Comparison of ENCODE assay signal across 2 cellular contexts in genomic region chr3:47162695-47163022, GRCh38.
TF ChIP-seq lines count a peak whose summit lies in the region.

No MANE protein-coding gene starts in this region.

TF ChIP-seq in A549, 52 proteins besides CTCF, POLR2A, EP300 and RAD21 (continued from another document):
- TF ChIP-seq HES2 (IDR thresholded peaks at IDR 0.05): no peak
- no peak for TF ChIP-seq KDM1A (IDR thresholded peaks at IDR 0.05; ENCODE audit: low read depth)
- no peak for TF ChIP-seq GATA3 (IDR thresholded peaks at IDR 0.05; ENCODE audit: borderline replicate concordance)
- no peak for TF ChIP-seq E2F6 (IDR thresholded peaks at IDR 0.05; ENCODE audit: borderline replicate concordance, low read depth)
- TF ChIP-seq CBX8 (IDR thresholded peaks at IDR 0.05): no peak
- no peak for TF ChIP-seq BCL3 (IDR thresholded peaks at IDR 0.05)

TF ChIP-seq in HCT116, 20 proteins besides CTCF, POLR2A, EP300 and RAD21 (continued from another document):
- TF ChIP-seq MAX (IDR thresholded peaks at IDR 0.05) (no peak), EZH2 (IDR thresholded peaks at IDR 0.05) (no peak), ZFX (IDR thresholded peaks at IDR 0.05) (no peak), ZBTB33 (IDR thresholded peaks at IDR 0.05; ENCODE audit: extremely low read depth, insufficient replicate concordance, low read length) (no peak), FOSL1 (IDR thresholded peaks at IDR 0.05; ENCODE audit: low read depth) (no peak), EGR1 (IDR thresholded peaks at IDR 0.05; ENCODE audit: low read depth) (no peak), CBX3 (IDR thresholded peaks at IDR 0.05; ENCODE audit: low read depth) (no peak), YY1 (IDR thresholded peaks at IDR 0.05; ENCODE audit: extremely low read depth, insufficient replicate concordance, low read depth, low read length) (no peak), ELF1 (IDR thresholded peaks at IDR 0.05; ENCODE audit: borderline replicate concordance, low read depth) (no peak), POLR2AphosphoS5 (IDR thresholded peaks at IDR 0.05; ENCODE audit: low read depth, low read length) (no peak)
